In the genomic region with DNA sequence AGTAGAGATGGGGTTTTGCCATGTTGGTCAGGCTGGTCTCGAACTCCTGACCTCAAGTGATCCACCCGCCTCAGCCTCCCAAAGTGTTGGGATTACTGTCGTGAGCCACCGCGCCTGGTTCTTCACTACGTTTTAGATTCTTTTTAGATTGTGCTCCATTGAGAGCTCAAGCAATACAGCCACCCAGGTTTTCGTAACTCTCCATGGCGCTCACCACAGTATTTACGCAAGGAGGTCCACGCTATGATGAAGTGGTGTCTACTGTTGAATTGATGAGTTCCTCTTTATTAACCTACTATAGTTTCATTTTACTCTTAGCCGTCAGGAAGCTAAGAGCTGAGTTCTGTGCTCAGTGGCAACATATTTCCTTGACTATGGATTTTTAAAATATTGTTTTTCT, we compare ENCODE assay signal across 16 cellular contexts. TPM values are rescaled to one million over a fixed set of nuclear protein-coding genes. Genes with fewer than 3 reads are reported as not detected.
A peak's percentile ranks its signal among the peaks of the same experiment; 100 is the strongest.
DNase-seq lines count a peak whose midpoint lies in the region; ATAC-seq and TF ChIP-seq lines count a peak whose summit lies in the region.
"Had no signal": no experiment of that assay in that cellular context is flagged by ENCODE, and none has a peak within 500 bp of the region (broad histone marks: within the 10 kb centered on the region; RNA-seq: fewer than 3 reads in every experiment).

No MANE protein-coding gene starts in this region.

- H3K27ac ChIP-seq in VCaP (peak overlapping the region; percentile 95; the same call in 1 of the 2 replicates), uterus (peak overlapping the region; percentile 99 to 100)
- H3K27ac ChIP-seq: colonic mucosa, SK-N-MC had no signal

- TF ChIP-seq POLR2A in uterus (IDR thresholded peaks at IDR 0.05) = no peak

- CTCF ChIA-PET in activated naive CD4-positive, alpha-beta T cell treated with anti-CD3 and anti-CD28 coated beads, Interleukin-2, amount 10 ng/mL, durations not matched to agents 7 days and 5 days (lab: Charles Lee) = interaction anchor here (0.7 to 3.3 kb wide), 7 partner anchors 8 to 132 kb away, joined by 3 to 19 read pairs (median 6); no protein-coding TSS in a partner anchor

- H3K4me1 ChIP-seq in uterus = peaks cover 0 to 10% of the 10 kb centered on the region in 2 donors
- H3K4me1 ChIP-seq: colonic mucosa had no signal

- no peaks in the 10 kb centered on the region for H3K36me3 ChIP-seq in uterus
- H3K36me3 ChIP-seq: colonic mucosa, WERI-Rb-1 had no signal

- TF ChIP-seq CTCF in VCaP (conservative IDR thresholded peaks at IDR 0.05) (no peak), uterus (IDR thresholded peaks at IDR 0.05) (no peak)

- no peaks in the 10 kb centered on the region for H3K9me3 ChIP-seq in uterus
- H3K9me3 ChIP-seq: colonic mucosa had no signal

- no peak for DNase-seq in activated naive CD4-positive, alpha-beta T cell treated with anti-CD3 and anti-CD28 coated beads, Interleukin-2, amount 10 ng/mL, durations not matched to agents 7 days and 5 days
- DNase-seq in activated naive CD4-positive, alpha-beta T cell treated with anti-CD3 and anti-CD28 coated beads, Interleukin-2, amount 50 U/mL, for 72 hours (ENCODE audit: low spot score in 2 of 2) = no peak
- DNase-seq in mesenteric fat pad (ENCODE audit: low spot score) (peak; percentile 55), uterus (no peak)
- DNase-seq in stimulated activated CD4-positive, alpha-beta T cell treated with anti-CD3 and anti-CD28 coated beads, Interleukin-2, amount 100 ng/mL, for 24 hours = no peak
- DNase-seq: activated CD8-positive, alpha-beta memory T cell treated with anti-CD3 and anti-CD28 coated beads, Interleukin-2, amount 50 U/mL, for 4 hours; colonic mucosa; hippocampal formation; NCI-H226; right cardiac atrium; stimulated activated CD4-positive, alpha-beta T cell treated with anti-CD3 and anti-CD28 coated beads, Interleukin-4, amount 100 ng/mL, for 4 hours; WERI-Rb-1 had no signal

- H3K4me3 Mint-ChIP-seq in activated naive CD4-positive, alpha-beta T cell treated with anti-CD3 and anti-CD28 coated beads, Interleukin-2, amount 10 ng/mL, durations not matched to agents 7 days and 5 days = peak overlapping the region; percentile 34

- H3K4me3 ChIP-seq in uterus = no peak overlapping the region
- H3K4me3 ChIP-seq: colonic mucosa had no signal

- intact Hi-C loops in uterus (cut with DNase I; ENCODE audit: low total_unique reads) = no loop called here

- H3K27ac Mint-ChIP-seq in activated naive CD4-positive, alpha-beta T cell treated with anti-CD3 and anti-CD28 coated beads, Interleukin-2, amount 10 ng/mL, durations not matched to agents 7 days and 5 days = no peak overlapping the region
- no peak overlapping the region for H3K27ac Mint-ChIP-seq in activated naive CD4-positive, alpha-beta T cell treated with anti-CD3 and anti-CD28 coated beads, Interleukin-2, amount 50 U/mL, for 72 hours

- no peak for ATAC-seq in activated naive CD4-positive, alpha-beta T cell treated with anti-CD3 and anti-CD28 coated beads, Interleukin-2, amount 50 U/mL, for 72 hours
- ATAC-seq in GM21381 (IDR thresholded peaks at IDR 0.05; ENCODE audit: unreplicated experiment) = no peak
- no peak for ATAC-seq in HG03342 (IDR thresholded peaks at IDR 0.05; ENCODE audit: unreplicated experiment)
- ATAC-seq: right cardiac atrium had no signal

- no peaks in the 10 kb centered on the region for H3K36me3 Mint-ChIP-seq in activated naive CD4-positive, alpha-beta T cell treated with anti-CD3 and anti-CD28 coated beads, Interleukin-2, amount 10 ng/mL, durations not matched to agents 7 days and 5 days
- no peaks in the 10 kb centered on the region for H3K36me3 Mint-ChIP-seq in activated naive CD4-positive, alpha-beta T cell treated with anti-CD3 and anti-CD28 coated beads, Interleukin-2, amount 50 U/mL, for 72 hours

- no peaks in the 10 kb centered on the region for H3K27me3 ChIP-seq in uterus
- H3K27me3 ChIP-seq: colonic mucosa had no signal

- no peaks in the 10 kb centered on the region for H3K9me3 Mint-ChIP-seq in activated naive CD4-positive, alpha-beta T cell treated with anti-CD3 and anti-CD28 coated beads, Interleukin-2, amount 10 ng/mL, durations not matched to agents 7 days and 5 days
- no peaks in the 10 kb centered on the region for H3K9me3 Mint-ChIP-seq in activated naive CD4-positive, alpha-beta T cell treated with anti-CD3 and anti-CD28 coated beads, Interleukin-2, amount 50 U/mL, for 72 hours

- H3K4me1 Mint-ChIP-seq in activated naive CD4-positive, alpha-beta T cell treated with anti-CD3 and anti-CD28 coated beads, Interleukin-2, amount 10 ng/mL, durations not matched to agents 7 days and 5 days = peaks cover 26% of the 10 kb centered on the region

- H3K27me3 Mint-ChIP-seq in activated naive CD4-positive, alpha-beta T cell treated with anti-CD3 and anti-CD28 coated beads, Interleukin-2, amount 10 ng/mL, durations not matched to agents 7 days and 5 days = peaks cover 46% of the 10 kb centered on the region

RNA-seq across cellular contexts. Expression of a gene that starts 1.8 kb away (rescaled TPM):
- 10 to 100 TPM; 11.1 to 14.0 TPM for total RNA-seq in activated naive CD4-positive, alpha-beta T cell treated with anti-CD3 and anti-CD28 coated beads, Interleukin-2, amount 50 U/mL, for 72 hours
- total RNA-seq in mesenteric fat pad = 59.3 TPM
- total RNA-seq in uterus = 10 to 100 TPM; 26.4 to 89.6 (median 45.1) TPM
